Comparison of ENCODE assay signal across 1 cellular context in the genomic region with DNA sequence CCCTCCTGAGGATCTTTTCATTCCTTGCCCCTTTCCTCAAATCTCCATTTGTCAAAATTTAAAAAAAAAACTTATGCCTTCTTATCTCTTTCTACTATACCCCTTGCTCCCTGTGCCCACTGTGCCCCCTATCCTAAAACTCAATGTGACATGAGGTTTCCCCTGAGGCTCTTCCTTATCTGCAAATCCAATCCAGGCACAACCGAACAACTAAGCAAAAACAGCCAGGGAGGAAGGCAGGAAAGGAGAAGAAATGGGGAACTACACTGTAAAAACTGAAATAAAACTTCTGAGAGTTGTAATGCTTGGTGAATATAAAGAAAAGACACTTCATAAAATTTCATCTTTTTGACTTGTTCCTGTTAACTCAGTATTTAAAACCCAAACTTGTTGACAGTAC.
A peak's percentile ranks its signal among the peaks of the same experiment; 100 is the strongest.
TF ChIP-seq lines count a peak whose summit lies in the region.

No MANE protein-coding gene starts in this region.

TF ChIP-seq in K562, 482 proteins besides CTCF, POLR2A, EP300 and RAD21 (continued from another document):
- no peak for TF ChIP-seq CBX1 (IDR thresholded peaks at IDR 0.05; ENCODE audit: low read depth)
- TF ChIP-seq ESRRB (CRISPR knock-in tag; IDR thresholded peaks at IDR 0.05; ENCODE audit: borderline replicate concordance), result no peak
- no peak for TF ChIP-seq HES1 (IDR thresholded peaks at IDR 0.05; ENCODE audit: low read depth)
- TF ChIP-seq GABPA (tag; conservative IDR thresholded peaks at IDR 0.05; ENCODE audit: low read depth), result no peak
- no peak for TF ChIP-seq BCOR (IDR thresholded peaks at IDR 0.05)
- TF ChIP-seq, protein P1, sequence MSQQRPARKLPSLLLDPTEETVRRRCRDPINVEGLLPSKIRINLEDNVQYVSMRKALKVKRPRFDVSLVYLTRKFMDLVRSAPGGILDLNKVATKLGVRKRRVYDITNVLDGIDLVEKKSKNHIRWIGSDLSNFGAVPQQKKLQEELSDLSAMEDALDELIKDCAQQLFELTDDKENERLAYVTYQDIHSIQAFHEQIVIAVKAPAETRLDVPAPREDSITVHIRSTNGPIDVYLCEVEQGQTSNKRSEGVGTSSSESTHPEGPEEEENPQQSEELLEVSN (IDR thresholded peaks at IDR 0.05; ENCODE audit: borderline replicate concordance in 1 of 2, extremely low read depth in 1 of 2, insufficient read depth in 1 of 2, insufficient read length in 1 of 2, low read depth in 1 of 2, low read length in 1 of 2, poor library complexity in 1 of 2, severe bottlenecking in 1 of 2), result no peak
- TF ChIP-seq, protein P2, sequence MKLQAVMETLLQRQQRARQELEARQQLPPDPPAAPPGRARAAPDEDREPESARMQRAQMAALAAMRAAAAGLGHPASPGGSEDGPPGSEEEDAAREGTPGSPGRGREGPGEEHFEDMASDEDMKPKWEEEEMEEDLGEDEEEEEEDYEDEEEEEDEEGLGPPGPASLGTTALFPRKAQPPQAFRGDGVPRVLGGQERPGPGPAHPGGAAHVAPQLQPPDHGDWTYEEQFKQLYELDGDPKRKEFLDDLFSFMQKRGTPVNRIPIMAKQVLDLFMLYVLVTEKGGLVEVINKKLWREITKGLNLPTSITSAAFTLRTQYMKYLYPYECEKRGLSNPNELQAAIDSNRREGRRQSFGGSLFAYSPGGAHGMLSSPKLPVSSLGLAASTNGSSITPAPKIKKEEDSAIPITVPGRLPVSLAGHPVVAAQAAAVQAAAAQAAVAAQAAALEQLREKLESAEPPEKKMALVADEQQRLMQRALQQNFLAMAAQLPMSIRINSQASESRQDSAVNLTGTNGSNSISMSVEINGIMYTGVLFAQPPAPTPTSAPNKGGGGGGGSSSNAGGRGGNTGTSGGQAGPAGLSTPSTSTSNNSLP (IDR thresholded peaks at IDR 0.05; ENCODE audit: borderline replicate concordance, low read depth, low read length), result no peak
- no peak for TF ChIP-seq NR2C1 (IDR thresholded peaks at IDR 0.05)
- no peak for TF ChIP-seq NR2C1 (tag; IDR thresholded peaks at IDR 0.05)
- TF ChIP-seq SPI1 (IDR thresholded peaks at IDR 0.05; ENCODE audit: borderline replicate concordance, low read depth, low read length), result peak; percentile 41; the same call in 1 of the 2 replicates
- no peak for TF ChIP-seq SOX6 (IDR thresholded peaks at IDR 0.05)
- no peak for TF ChIP-seq ATF7 (IDR thresholded peaks at IDR 0.05)
- TF ChIP-seq KDM4B (IDR thresholded peaks at IDR 0.05; ENCODE audit: borderline replicate concordance in 2 of 2, low read depth in 1 of 2), result no peak
- no peak for TF ChIP-seq HMGXB4 (CRISPR knock-in tag; IDR thresholded peaks at IDR 0.05)
- TF ChIP-seq YBX1 (IDR thresholded peaks at IDR 0.05), result no peak
- TF ChIP-seq RFX7 (CRISPR knock-in tag; IDR thresholded peaks at IDR 0.05), result no peak
TF ChIP-seq in K562: peak in this region for 3.
